ENCODE assay signal across 8 cellular contexts in the genomic region with DNA sequence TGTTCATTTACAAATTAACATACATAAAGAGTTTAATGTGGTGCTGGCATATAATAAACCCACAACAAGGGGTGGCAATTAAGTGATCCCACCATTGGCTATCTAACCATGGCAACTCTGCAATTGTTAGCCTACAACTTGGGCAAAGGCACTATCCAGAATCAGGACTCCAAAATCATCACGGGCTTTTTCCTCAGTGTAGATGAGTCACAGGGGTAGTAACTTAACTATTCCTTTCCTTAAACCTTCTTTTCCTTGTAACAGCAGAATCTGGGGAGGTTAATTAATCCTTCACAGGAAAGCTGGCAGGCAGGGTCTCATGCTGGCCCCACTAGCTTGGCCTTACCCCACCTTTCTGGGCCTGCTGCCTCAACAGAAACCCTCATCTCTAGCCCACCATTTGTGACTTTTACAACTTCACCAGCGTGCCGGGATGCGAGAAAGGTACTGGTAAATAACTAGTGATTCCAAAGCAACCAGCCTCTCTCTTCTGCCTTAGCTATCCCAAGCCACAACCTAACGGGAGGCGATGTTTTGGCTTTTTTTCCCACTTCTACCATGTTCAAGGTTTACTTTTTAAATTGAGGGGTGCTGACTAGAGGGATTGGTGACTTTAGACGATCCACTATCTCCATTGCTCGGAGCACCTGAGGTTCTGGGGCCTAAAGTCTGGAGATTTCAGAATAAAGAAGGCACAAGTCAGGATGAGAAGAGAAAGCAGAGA. TPM values are rescaled to one million over a fixed set of nuclear protein-coding genes. Genes with fewer than 3 reads are reported as not detected.
DNase-seq lines count a peak whose midpoint lies in the region; ATAC-seq and TF ChIP-seq lines count a peak whose summit lies in the region.

No MANE protein-coding gene starts in this region.

- peaks cover 20% of the 10 kb centered on the region for H3K27me3 ChIP-seq in CD4-positive, CD25-positive, alpha-beta regulatory T cell (ENCODE audit: control insufficient read depth, insufficient read depth, low read length)
- H3K27me3 ChIP-seq in MG63 = no peaks in the 10 kb centered on the region
- H3K27me3 ChIP-seq in duodenal mucosa (ENCODE audit: control insufficient read depth in 1 of 2, insufficient read depth in 2 of 2, low read length in 2 of 2) = peaks cover 3 to 20% of the 10 kb centered on the region in 2 donors

- no peaks in the 10 kb centered on the region for H3K9me3 ChIP-seq in CD4-positive, CD25-positive, alpha-beta regulatory T cell (ENCODE audit: control insufficient read depth in 2 of 2, low read length in 2 of 2)
- H3K9me3 ChIP-seq in MG63 (no peaks in the 10 kb centered on the region), duodenal mucosa (ENCODE audit: control insufficient read depth in 1 of 2, low read length in 2 of 2) (no peaks in the 10 kb centered on the region)

- in situ Hi-C loops in GM13977 (cut with MboI; ENCODE audit: low pct_unique_long_range_greater_than_20kb, low sequenced_read_pairs, unreplicated experiment) = loop anchor here (5.0 kb wide), 1 partner anchor 128 kb away; no protein-coding TSS in a partner anchor

- peak overlapping the region; percentile 84 to 85 for H3K9ac ChIP-seq in duodenal mucosa (ENCODE audit: low read depth in 1 of 2, low read length in 2 of 2)

- H3K4me1 Mint-ChIP-seq in CD4-positive, CD25-positive, alpha-beta regulatory T cell = peaks cover 10 to 43% (median 30%) of the 10 kb centered on the region in 4 donors
- peaks cover 53% of the 10 kb centered on the region for H3K4me1 Mint-ChIP-seq in neural crest cell

- peaks cover 30% of the 10 kb centered on the region for H3K27me3 Mint-ChIP-seq in CD4-positive, CD25-positive, alpha-beta regulatory T cell
- peaks cover 4% of the 10 kb centered on the region for H3K27me3 Mint-ChIP-seq in neural crest cell (ENCODE audit: low read depth)

- no peak for ATAC-seq in CD4-positive, CD25-positive, alpha-beta regulatory T cell (ENCODE audit: low read depth in 2 of 2)
- no peak for ATAC-seq in HG02840 (IDR thresholded peaks at IDR 0.05; ENCODE audit: low FRiP score, unreplicated experiment)

- no peak for DNase-seq in CD4-positive, CD25-positive, alpha-beta regulatory T cell
- DNase-seq in MG63 (no peak), neural crest cell (ENCODE audit: low read depth, low spot score) (no peak), occipital lobe (lab: John Stamatoyannopoulos, UW) (no peak), activated gamma-delta T cell treated with Interleukin-2 at 50 U/mL for 16 hours (no peak), GM13977 (ENCODE audit: low spot score) (no peak)

- peak overlapping the region; percentile 83 for H3K27ac ChIP-seq in CD4-positive, CD25-positive, alpha-beta regulatory T cell (ENCODE audit: insufficient read depth, low read length, poor library complexity, severe bottlenecking)
- H3K27ac ChIP-seq in duodenal mucosa (ENCODE audit: low read depth, low read length) = peak overlapping the region; percentile 91

- H3K36me3 Mint-ChIP-seq in CD4-positive, CD25-positive, alpha-beta regulatory T cell = peaks cover 15% of the 10 kb centered on the region
- H3K36me3 Mint-ChIP-seq in neural crest cell (ENCODE audit: low read depth) = peaks cover 10% of the 10 kb centered on the region

- H3K27ac Mint-ChIP-seq in CD4-positive, CD25-positive, alpha-beta regulatory T cell = peak overlapping the region; percentile 83 to 98 (median 96)
- H3K27ac Mint-ChIP-seq in neural crest cell (ENCODE audit: unreplicated experiment) = peak overlapping the region; percentile 99

- TF ChIP-seq CTCF in neural crest cell (conservative IDR thresholded peaks at IDR 0.05) = no peak
- TF ChIP-seq CTCF in GM13977 (IDR thresholded peaks at IDR 0.05; ENCODE audit: extremely low read depth, insufficient read depth, missing control alignments) = no peak

- peaks cover 24% of the 10 kb centered on the region for H3K4me1 ChIP-seq in CD4-positive, CD25-positive, alpha-beta regulatory T cell (ENCODE audit: control insufficient read depth, insufficient read depth, low read length, poor library complexity, severe bottlenecking)
- H3K4me1 ChIP-seq in duodenal mucosa (ENCODE audit: control insufficient read depth in 1 of 2, insufficient read depth in 2 of 2, low read length in 2 of 2) = peaks cover 15 to 20% of the 10 kb centered on the region in 2 donors

- H3K9me3 Mint-ChIP-seq in CD4-positive, CD25-positive, alpha-beta regulatory T cell = no peaks in the 10 kb centered on the region
- no peaks in the 10 kb centered on the region for H3K9me3 Mint-ChIP-seq in neural crest cell

- H3K4me3 ChIP-seq in CD4-positive, CD25-positive, alpha-beta regulatory T cell (ENCODE audit: low read depth, low read length) = peak overlapping the region; percentile 90
- H3K4me3 ChIP-seq in MG63 (peak overlapping the region; percentile 96), duodenal mucosa (ENCODE audit: low read depth in 1 of 2, low read length in 2 of 2) (peak overlapping the region; percentile 90 to 98)

- H3K36me3 ChIP-seq in CD4-positive, CD25-positive, alpha-beta regulatory T cell (ENCODE audit: control insufficient read depth, insufficient read depth, low read length) = peaks cover 23% of the 10 kb centered on the region
- peaks cover 50% of the 10 kb centered on the region for H3K36me3 ChIP-seq in MG63
- peaks cover 20 to 28% of the 10 kb centered on the region in 2 donors for H3K36me3 ChIP-seq in duodenal mucosa (ENCODE audit: control insufficient read depth in 1 of 2, insufficient read depth in 2 of 2, low read length in 2 of 2)

- H3K4me3 Mint-ChIP-seq in CD4-positive, CD25-positive, alpha-beta regulatory T cell = peak overlapping the region; percentile 91 to 95 (median 92)
- peak overlapping the region; percentile 98 for H3K4me3 Mint-ChIP-seq in neural crest cell

RNA-seq across cellular contexts. Expression of gene ATP5MC2, which starts 0.7 kb away (rescaled TPM):
- 228 TPM for total RNA-seq in CD4-positive, CD25-positive, alpha-beta regulatory T cell
- 100 to 1,000 TPM; 577 to 700 (median 672) TPM for polyA plus RNA-seq in CD4-positive, CD25-positive, alpha-beta regulatory T cell
- total RNA-seq in MG63 (2014; rRNA removed; shearing (Covaris generic); ENCODE audit: low replicate concordance) = 213 and 230 TPM in 2 replicates
- 596 and 603 TPM in 2 replicates for total RNA-seq in neural crest cell
- total RNA-seq in occipital lobe = 61.8 TPM

RNA-seq across cellular contexts. Expression of gene ATF7, which starts 49.0 kb away (rescaled TPM):
- total RNA-seq in CD4-positive, CD25-positive, alpha-beta regulatory T cell = 41.0 TPM
- 10 to 100 TPM; 11.6 to 16.7 (median 14.3) TPM for polyA plus RNA-seq in CD4-positive, CD25-positive, alpha-beta regulatory T cell
- 5.7 and 12.4 TPM in 2 replicates for total RNA-seq in MG63 (2014; rRNA removed; shearing (Covaris generic); ENCODE audit: low replicate concordance)
- total RNA-seq in neural crest cell (32.5 and 37.4 TPM in 2 replicates), occipital lobe (8.0 TPM)

RNA-seq across cellular contexts. Expression of gene CALCOCO1, which starts 52.1 kb away (rescaled TPM):
- total RNA-seq in CD4-positive, CD25-positive, alpha-beta regulatory T cell = 209 TPM
- polyA plus RNA-seq in CD4-positive, CD25-positive, alpha-beta regulatory T cell = 100 to 1,000 TPM in 3 of 4 donors, 10 to 100 TPM in 1; 91.5 to 119 (median 112) TPM
- total RNA-seq in MG63 (2014; rRNA removed; shearing (Covaris generic); ENCODE audit: low replicate concordance) = 35.7 and 42.4 TPM in 2 replicates
- 32.0 and 34.0 TPM in 2 replicates for total RNA-seq in neural crest cell
- 69.7 TPM for total RNA-seq in occipital lobe
